Comparison of ENCODE assay signal across 8 cellular contexts in the genomic region with DNA sequence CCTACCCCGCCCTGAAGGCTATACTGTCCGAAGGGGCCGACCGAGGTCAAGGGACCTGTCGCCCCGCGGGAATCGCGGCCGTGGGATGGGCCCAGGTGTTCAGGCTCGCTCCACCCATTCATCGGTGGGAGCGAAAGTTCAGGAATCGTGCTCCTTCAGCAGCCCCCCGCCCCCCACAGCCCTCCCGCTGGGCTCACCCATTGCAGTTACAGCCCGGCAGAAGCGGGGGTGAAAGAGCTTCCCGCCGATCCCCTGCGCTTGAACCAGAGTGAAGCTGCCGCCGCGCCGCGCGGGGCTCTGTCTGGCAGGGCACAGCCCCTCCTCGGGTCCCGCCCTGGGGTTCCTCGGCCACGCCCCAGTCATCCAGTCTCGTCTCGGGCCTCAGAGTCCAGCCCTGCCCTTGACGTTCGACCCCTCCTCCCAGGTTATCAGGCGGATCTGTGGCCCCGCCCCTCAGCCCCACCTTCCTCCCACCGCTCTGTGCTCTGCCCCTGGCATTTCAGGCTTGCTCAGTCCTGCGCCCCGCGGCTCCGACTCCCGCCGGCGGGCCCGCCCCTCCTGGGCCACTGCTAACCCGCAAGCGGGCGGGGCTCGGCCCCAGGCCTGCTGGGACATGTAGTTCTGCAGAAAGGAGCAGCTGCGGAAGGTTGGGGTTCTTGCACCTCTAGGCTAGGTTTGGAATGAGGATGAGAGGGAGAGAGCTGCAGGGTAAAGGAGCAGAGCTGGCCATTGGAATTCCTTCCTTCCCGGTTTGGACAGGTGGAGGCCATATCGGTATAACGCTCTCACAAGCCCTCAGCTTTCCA. TPM values are rescaled to one million over a fixed set of nuclear protein-coding genes. Genes with fewer than 3 reads are reported as not detected.
DNase-seq lines count a peak whose midpoint lies in the region; ATAC-seq, FAIRE-seq and TF ChIP-seq lines count a peak whose summit lies in the region.

A gene (minus strand): TSS at position 303 of the 806 bp plus-strand sequence. CDS start 3,955 bp downstream, outside the sequence.

- intact Hi-C loops in dendritic cell treated with granulocyte-macrophage colony-stimulating factor and Interleukin-4, amounts not matched to agents 40 ng/mL and 50 ng/mL, for 4 days (cut with micrococcal nuclease): no loop called here
- intact Hi-C loops in HepG2 (cut with micrococcal nuclease; ENCODE audit: unreplicated experiment): loop anchor here (1.0 to 5.0 kb wide), 2 partner anchors 24 to 124 kb away; no protein-coding TSS in a partner anchor

- H3K9me3 ChIP-seq in BLaER1 treated with 17β-estradiol and CSF1 and Interleukin-3, amounts not matched to agents 10 nM and 100 nM (replicated peaks in 1 of 11): peaks cover 2 to 12% (median 10%) of the 10 kb centered on the region in 11 experiments; a peak in 21 of 22 replicates
- H3K9me3 ChIP-seq in HepG2 (ENCODE audit: low read length): no peaks in the 10 kb centered on the region

- H3K4me2 ChIP-seq in BLaER1 treated with 17β-estradiol and CSF1 and Interleukin-3, amounts not matched to agents 10 nM and 100 nM: peak within 1 kb of the TSS; percentile 88 to 99 (median 95)
- H3K4me2 ChIP-seq in HepG2 (ENCODE audit: low read depth, low read length): peak within 1 kb of the TSS; percentile 99

- H3K27ac Mint-ChIP-seq in activated CD4-positive, alpha-beta T cell treated with anti-CD3 and anti-CD28 coated beads, Interleukin-2, amount 10 ng/mL, durations not matched to agents 7 days and 5 days: peak within 1 kb of the TSS; percentile 87
- peak within 1 kb of the TSS; percentile 33 for H3K27ac Mint-ChIP-seq in dendritic cell treated with granulocyte-macrophage colony-stimulating factor and Interleukin-4, amounts not matched to agents 40 ng/mL and 50 ng/mL, for 4 days

- peaks cover 0 to 7% (median 0%) of the 10 kb centered on the region in 11 experiments; a peak in 4 of 22 replicates for H3K27me3 ChIP-seq in BLaER1 treated with 17β-estradiol and CSF1 and Interleukin-3, amounts not matched to agents 10 nM and 100 nM
- no peaks in the 10 kb centered on the region; a peak in 1 of 5 replicates for H3K27me3 ChIP-seq in HepG2 (ENCODE audit: control insufficient read depth in 1 of 2, insufficient read depth in 2 of 2, low read length in 2 of 2)

- no peak; the same call in 1 of the 2 replicates for TF ChIP-seq CTCF in HepG2 (CRISPR knock-in tag; IDR thresholded peaks at IDR 0.05)

- H3K4me3 ChIP-seq in BLaER1 treated with 17β-estradiol and CSF1 and Interleukin-3, amounts not matched to agents 10 nM and 100 nM: peak within 1 kb of the TSS; percentile 65 to 81 (median 70)
- peak within 1 kb of the TSS; percentile 73 to 90 (median 79) for H3K4me3 ChIP-seq in HepG2 (replicated peaks in 1 of 3; ENCODE audit: insufficient read depth in 1 of 3, low read depth in 2 of 3, low read length in 3 of 3)

- H3K27ac ChIP-seq in BLaER1 treated with 17β-estradiol and CSF1 and Interleukin-3, amounts not matched to agents 10 nM and 100 nM: peak within 1 kb of the TSS in 8 of 11 experiments; percentile 9 to 60 (median 48); a peak in 13 of 22 replicates
- peak within 1 kb of the TSS; percentile 85 for H3K27ac ChIP-seq in HepG2 (ENCODE audit: extremely low read length, insufficient read depth, low read length)

- peak within 1 kb of the TSS; percentile 59 to 80 (median 77) for H3K9ac ChIP-seq in BLaER1 treated with 17β-estradiol and CSF1 and Interleukin-3, amounts not matched to agents 10 nM and 100 nM
- H3K9ac ChIP-seq in HepG2 (ENCODE audit: insufficient read depth, low read depth, low read length): peak within 1 kb of the TSS; percentile 68

- CTCF ChIA-PET in activated CD4-positive, alpha-beta T cell treated with anti-CD3 and anti-CD28 coated beads, Interleukin-2, amount 10 ng/mL, durations not matched to agents 7 days and 5 days (lab: Charles Lee): interaction anchor here (0.5 to 2.0 kb wide), 9 partner anchors 9 to 243 kb away, joined by 3 to 5 read pairs (median 3); a partner anchor contains a TSS
- CTCF ChIA-PET in HepG2 (lab: Yijun Ruan, JAX; ENCODE audit: low intra/inter-chr PET ratio, low total read pairs): interaction anchor here (7.2 kb wide), 1 partner anchor 45 kb away, joined by 143 read pairs; a partner anchor contains a TSS

- H3K79me2 ChIP-seq in HepG2 (ENCODE audit: insufficient read depth, low read length): peaks cover 22% of the 10 kb centered on the region

- H3K27me3 Mint-ChIP-seq in activated CD4-positive, alpha-beta T cell treated with anti-CD3 and anti-CD28 coated beads, Interleukin-2, amount 10 ng/mL, durations not matched to agents 7 days and 5 days: peaks cover 6% of the 10 kb centered on the region
- H3K27me3 Mint-ChIP-seq in dendritic cell treated with granulocyte-macrophage colony-stimulating factor and Interleukin-4, amounts not matched to agents 40 ng/mL and 50 ng/mL, for 4 days: peaks cover 45% of the 10 kb centered on the region

- 0% methylated on average over 24 of the region's 54 CpGs for WGBS in HepG2 (ENCODE audit: low lambda C conversion rate)

- peaks cover under 1 to 12% (median 7%) of the 10 kb centered on the region in 11 experiments; a peak in 19 of 22 replicates for H3K36me3 ChIP-seq in BLaER1 treated with 17β-estradiol and CSF1 and Interleukin-3, amounts not matched to agents 10 nM and 100 nM
- H3K36me3 ChIP-seq in HepG2 (replicated peaks in 1 of 2; ENCODE audit: control insufficient read depth in 1 of 2, insufficient read depth in 2 of 2, low read length in 2 of 2): peaks cover 3 to 7% of the 10 kb centered on the region in 2 experiments; a peak in 2 of 5 replicates

- peak in 1 of 2 experiments; percentile 71; a peak in 2 of 4 replicates for TF ChIP-seq POLR2A in HepG2 (IDR thresholded peaks at IDR 0.05; ENCODE audit: insufficient read depth in 1 of 2, low read depth in 2 of 2, low read length in 2 of 2)

- DNase-seq in NCI-H526 treated with DMSO at 0.1 percent for 48 hours (lab: John Stamatoyannopoulos, UW) (peak; percentile 96), HepG2 (ENCODE audit: low spot score) (peak; percentile 95)
- peak; percentile 98 for DNase-seq in activated CD4-positive, alpha-beta T cell treated with anti-CD3 and anti-CD28 coated beads, Interleukin-2, amount 10 ng/mL, durations not matched to agents 7 days and 5 days
- DNase-seq in stimulated activated CD4-positive, alpha-beta T cell treated with anti-CD3 and anti-CD28 coated beads, Interleukin-4, amount 100 ng/mL, for 1 hour: peak; percentile 94

- H3K4me3 Mint-ChIP-seq in activated CD4-positive, alpha-beta T cell treated with anti-CD3 and anti-CD28 coated beads, Interleukin-2, amount 10 ng/mL, durations not matched to agents 7 days and 5 days: peak within 1 kb of the TSS; percentile 87
- peak within 1 kb of the TSS; percentile 71 for H3K4me3 Mint-ChIP-seq in dendritic cell treated with granulocyte-macrophage colony-stimulating factor and Interleukin-4, amounts not matched to agents 40 ng/mL and 50 ng/mL, for 4 days

- TF ChIP-seq RAD21 in HepG2 (CRISPR knock-in tag; IDR thresholded peaks at IDR 0.05): peak; percentile 44

- ATAC-seq in GM19324 (IDR thresholded peaks at IDR 0.05; ENCODE audit: low FRiP score, unreplicated experiment): peak; percentile 89
- peak; percentile 76 for ATAC-seq in HG03460 (IDR thresholded peaks at IDR 0.05; ENCODE audit: unreplicated experiment)
- peak; percentile 71 for ATAC-seq in HepG2

- peaks cover 0 to 7% (median 0%) of the 10 kb centered on the region in 11 experiments; a peak in 2 of 22 replicates for H4K20me1 ChIP-seq in BLaER1 treated with 17β-estradiol and CSF1 and Interleukin-3, amounts not matched to agents 10 nM and 100 nM
- no peaks in the 10 kb centered on the region for H4K20me1 ChIP-seq in HepG2 (ENCODE audit: insufficient read depth, low read length)

- no peaks in the 10 kb centered on the region for H3K9me3 Mint-ChIP-seq in activated CD4-positive, alpha-beta T cell treated with anti-CD3 and anti-CD28 coated beads, Interleukin-2, amount 10 ng/mL, durations not matched to agents 7 days and 5 days
- no peaks in the 10 kb centered on the region for H3K9me3 Mint-ChIP-seq in dendritic cell treated with granulocyte-macrophage colony-stimulating factor and Interleukin-4, amounts not matched to agents 40 ng/mL and 50 ng/mL, for 4 days

- peaks cover 24 to 62% (median 57%) of the 10 kb centered on the region in 10 experiments for H3K4me1 ChIP-seq in BLaER1 treated with 17β-estradiol and CSF1 and Interleukin-3, amounts not matched to agents 10 nM and 100 nM
- peaks cover 61% of the 10 kb centered on the region for H3K4me1 ChIP-seq in HepG2 (ENCODE audit: insufficient read depth, low read length)

- in situ Hi-C loops in HepG2 (cut with HindIII; ENCODE audit: extremely low pct_ligation_motif_present, low pct_unique_long_range_greater_than_20kb): loop anchor here (5.0 kb wide), 1 partner anchor 44 kb away; no protein-coding TSS in a partner anchor

- BruUV-seq in HepG2 (replicated peaks; lab: Mats Ljungman, UMichigan): no TSS peak

- peaks cover 46% of the 10 kb centered on the region for H3K4me1 Mint-ChIP-seq in activated CD4-positive, alpha-beta T cell treated with anti-CD3 and anti-CD28 coated beads, Interleukin-2, amount 10 ng/mL, durations not matched to agents 7 days and 5 days
- peaks cover 40% of the 10 kb centered on the region for H3K4me1 Mint-ChIP-seq in dendritic cell treated with granulocyte-macrophage colony-stimulating factor and Interleukin-4, amounts not matched to agents 40 ng/mL and 50 ng/mL, for 4 days (ENCODE audit: low read depth)

- TF ChIP-seq EP300 in HepG2 (IDR thresholded peaks at IDR 0.05; ENCODE audit: low read depth in 2 of 2, low read length in 2 of 2) (peak in 1 of 2 experiments; percentile 56; a peak in 2 of 4 replicates), HepG2 (CRISPR knock-in tag; IDR thresholded peaks at IDR 0.05; ENCODE audit: borderline replicate concordance) (no peak)

- H3K36me3 Mint-ChIP-seq in activated CD4-positive, alpha-beta T cell treated with anti-CD3 and anti-CD28 coated beads, Interleukin-2, amount 10 ng/mL, durations not matched to agents 7 days and 5 days (ENCODE audit: low read depth): no peaks in the 10 kb centered on the region
- no peaks in the 10 kb centered on the region for H3K36me3 Mint-ChIP-seq in dendritic cell treated with granulocyte-macrophage colony-stimulating factor and Interleukin-4, amounts not matched to agents 40 ng/mL and 50 ng/mL, for 4 days (ENCODE audit: low read depth)

- H2AFZ ChIP-seq in HepG2 (ENCODE audit: low read length): peak within 1 kb of the TSS; percentile 62

- POLR2A ChIA-PET in activated CD4-positive, alpha-beta T cell treated with anti-CD3 and anti-CD28 coated beads, Interleukin-2, amount 10 ng/mL, durations not matched to agents 7 days and 5 days (lab: Charles Lee): no interaction called here
- POLR2A ChIA-PET in HepG2 (lab: Yijun Ruan, JAX): interaction anchor here (1.0 to 9.2 kb wide), 12 partner anchors 10 to 261 kb away, joined by 4 to 162 read pairs (median 7); a partner anchor contains a TSS

- FAIRE-seq in HepG2 (lab: Jason Lieb, UNC): peak; percentile 91

RNA-seq across cellular contexts. Expression of the gene that starts here (rescaled TPM):
- 1 to 10 TPM; 2.7 to 2.8 TPM for total RNA-seq in activated CD4-positive, alpha-beta T cell treated with anti-CD3 and anti-CD28 coated beads, Interleukin-2, amount 10 ng/mL, durations not matched to agents 7 days and 5 days
- 14.3 and 22.4 TPM in 2 replicates for total RNA-seq in HepG2 (2016; rRNA removed; fragmentation: Illumina TruSeq; extraction: Trizol)
- total RNA-seq in HepG2 (2016; cell fraction: cytosol; rRNA removed; fragmentation: Illumina TruSeq; extraction: Trizol; ENCODE audit: low read depth): 1.7 and 2.0 TPM in 2 replicates
- total RNA-seq in HepG2 (2016; cell fraction: insoluble cytoplasmic fraction; rRNA removed; fragmentation: Illumina TruSeq; extraction: Trizol): 12.6 and 22.5 TPM in 2 replicates
- 9.5 and 9.9 TPM in 2 replicates for total RNA-seq in HepG2 (2016; cell fraction: membrane; rRNA removed; fragmentation: Illumina TruSeq; extraction: Trizol)
- 28.9 and 34.2 TPM in 2 replicates for total RNA-seq in HepG2 (2016; cell fraction: nucleus; rRNA removed; fragmentation: Illumina TruSeq; extraction: Trizol)
- 11.1 and 11.9 TPM in 2 replicates for polyA plus RNA-seq in HepG2 (2011; rRNA removed)
- polyA plus RNA-seq in HepG2 (2011; cell fraction: cytosol; rRNA removed): 12.3 and 12.9 TPM in 2 replicates
- polyA plus RNA-seq in HepG2 (2011; cell fraction: nucleus; rRNA removed): 10.1 and 11.3 TPM in 2 replicates
- 29.5 and 34.5 TPM in 2 replicates for polyA plus RNA-seq in HepG2 (2012)
- polyA plus RNA-seq in HepG2 (2016; cell fraction: cytosol; fragmentation: Illumina TruSeq; extraction: Trizol; ENCODE audit: low read depth): 1.9 and 2.0 TPM in 2 replicates
- 14.7 and 17.6 TPM in 2 replicates for polyA plus RNA-seq in HepG2 (2016; cell fraction: insoluble cytoplasmic fraction; fragmentation: Illumina TruSeq; extraction: Trizol; ENCODE audit: low read depth)
- 4.6 and 5.0 TPM in 2 replicates for polyA plus RNA-seq in HepG2 (2016; cell fraction: membrane; fragmentation: Illumina TruSeq; extraction: Trizol; ENCODE audit: low read depth)
- 47.4 and 50.2 TPM in 2 replicates for polyA plus RNA-seq in HepG2 (2016; cell fraction: nucleus; fragmentation: Illumina TruSeq; extraction: Trizol; ENCODE audit: insufficient read depth, low read depth)
- 4.7 and 30.4 TPM in 2 replicates for polyA minus RNA-seq in HepG2 (2011; rRNA and poly(A)+ RNA removed; ENCODE audit: low replicate concordance)
- polyA minus RNA-seq in HepG2 (2011; cell fraction: cytosol; rRNA and poly(A)+ RNA removed): 24.9 and 26.6 TPM in 2 replicates
- 5.0 and 6.7 TPM in 2 replicates for polyA minus RNA-seq in HepG2 (2011; cell fraction: nucleus; rRNA and poly(A)+ RNA removed)

Comparison
In these comparisons a context has a peak if more than half of its experiments do, and no peak if none do; other contexts are left out.
1. Peak in every context shown above with its lines: DNase-seq, ATAC-seq, H3K4me3 ChIP-seq and H3K27ac ChIP-seq.